8 cellular contexts compared by ENCODE assay signal in the genomic region with DNA sequence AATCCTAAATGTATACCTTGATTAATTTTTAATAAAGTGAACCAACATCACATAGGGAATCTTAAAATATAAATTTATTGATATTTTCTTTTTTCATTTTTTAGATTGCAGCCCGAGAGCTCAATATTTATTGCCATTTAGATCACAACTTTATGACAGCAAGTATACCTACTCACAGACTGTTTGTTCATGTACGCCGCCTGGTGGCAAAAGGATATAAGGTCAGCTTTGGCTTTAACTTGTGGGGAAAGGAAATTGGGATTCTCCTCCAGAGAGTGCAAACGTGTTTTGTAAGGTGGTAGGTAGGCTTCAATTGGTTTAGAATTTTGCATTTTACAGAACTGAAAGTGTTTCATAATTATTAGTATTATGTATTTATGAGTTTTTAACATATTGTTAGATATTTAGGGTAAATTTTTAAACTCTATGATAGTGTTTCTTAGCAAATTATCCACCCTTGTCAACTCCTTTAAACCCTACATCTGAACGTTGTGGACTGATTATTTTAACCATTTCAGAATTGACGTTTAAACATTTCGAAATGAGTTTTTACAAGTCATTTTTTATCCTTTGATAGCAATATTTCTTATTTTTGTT. TPM values are rescaled to one million over a fixed set of nuclear protein-coding genes. Genes with fewer than 3 reads are reported as not detected.
DNase-seq lines count a peak whose midpoint lies in the region; ATAC-seq and TF ChIP-seq lines count a peak whose summit lies in the region.

No MANE protein-coding gene starts in this region.

- peak; percentile 61 for DNase-seq in D341Med (ENCODE audit: low spot score)
- DNase-seq in NCI-H526 (lab: John Stamatoyannopoulos, UW), result peak; percentile 3 to 64
- peak; percentile 53 to 70 for DNase-seq in activated CD4-positive, alpha-beta T cell treated with anti-CD3 and anti-CD28 coated beads for 4 hours
- peak; percentile 81 for DNase-seq in colonic mucosa
- DNase-seq in right lobe of liver, result peak; percentile 67 to 82 (median 70)
- peak; percentile 40 for DNase-seq in stimulated activated CD8-positive, alpha-beta memory T cell treated with anti-CD3 and anti-CD28 coated beads, Interleukin-12 subunit alpha, Interleukin-12 subunit beta, amount 100 ng/mL, for 1 hour (ENCODE audit: low read depth)
- DNase-seq in GM19240 (ENCODE audit: insufficient read length, low spot score), result no peak

- H3K4me3 ChIP-seq in colonic mucosa (no peak overlapping the region), right lobe of liver (no peak overlapping the region)

- intact Hi-C loops in colonic mucosa (cut with DNase I) (loop anchor here (5.0 kb wide), 1 partner anchor 190 kb away; no protein-coding TSS in a partner anchor), right lobe of liver (cut with DNase I) (loop anchor here in 1 of 2 donors (5.0 kb wide), 1 partner anchor 190 kb away; no protein-coding TSS in a partner anchor)

- no peaks in the 10 kb centered on the region for H3K4me1 ChIP-seq in colonic mucosa
- H3K4me1 ChIP-seq in right lobe of liver, result peaks cover 0 to 20% (median 10%) of the 10 kb centered on the region in 4 donors

- TF ChIP-seq CTCF in colonic mucosa (IDR thresholded peaks at IDR 0.05) (peak; percentile 83), right lobe of liver (IDR thresholded peaks at IDR 0.05) (peak; percentile 77 to 91 (median 90))

- ATAC-seq in HG02610 (IDR thresholded peaks at IDR 0.05; ENCODE audit: unreplicated experiment) (peak; percentile 77), right lobe of liver (peak; percentile 40 to 58 (median 48))

- H3K27me3 ChIP-seq in colonic mucosa, result no peaks in the 10 kb centered on the region
- H3K27me3 ChIP-seq in right lobe of liver, result no peaks in the 10 kb centered on the region

- no peak overlapping the region for H3K27ac ChIP-seq in colonic mucosa
- H3K27ac ChIP-seq in right lobe of liver, result no peak overlapping the region

- H3K9me3 ChIP-seq in colonic mucosa (no peaks in the 10 kb centered on the region), right lobe of liver (no peaks in the 10 kb centered on the region)

- H3K9ac ChIP-seq in colonic mucosa (ENCODE audit: low read depth in 2 of 2, low read length in 2 of 2), result no peak overlapping the region

- 7% methylated on average over 7 of the region's 7 CpGs for WGBS in right lobe of liver (ENCODE audit: insufficient coverage, low coverage, low lambda C conversion rate, missing lambda C conversion rate)

- TF ChIP-seq POLR2A in right lobe of liver (IDR thresholded peaks at IDR 0.05), result no peak

- H3K36me3 ChIP-seq in colonic mucosa (no peaks in the 10 kb centered on the region), right lobe of liver (peaks cover 0 to 33% (median 7%) of the 10 kb centered on the region in 4 donors)

RNA-seq across cellular contexts. Expression of gene DHFR, which starts 17.5 kb away (rescaled TPM):
- total RNA-seq in colonic mucosa (10 to 100 TPM; 26.5 to 77.7 TPM), right lobe of liver (10 to 100 TPM; 15.3 to 29.2 (median 22.2) TPM)

RNA-seq across cellular contexts. Expression of gene MSH3, which starts 17.8 kb away (rescaled TPM):
- 10 to 100 TPM; 15.1 to 16.3 TPM for total RNA-seq in colonic mucosa
- 10 to 100 TPM in 4 of 6 experiments, 1 to 10 TPM in 2; 7.8 to 13.1 (median 10.8) TPM for total RNA-seq in right lobe of liver
